2 cellular contexts compared by ENCODE assay signal in the genomic region with DNA sequence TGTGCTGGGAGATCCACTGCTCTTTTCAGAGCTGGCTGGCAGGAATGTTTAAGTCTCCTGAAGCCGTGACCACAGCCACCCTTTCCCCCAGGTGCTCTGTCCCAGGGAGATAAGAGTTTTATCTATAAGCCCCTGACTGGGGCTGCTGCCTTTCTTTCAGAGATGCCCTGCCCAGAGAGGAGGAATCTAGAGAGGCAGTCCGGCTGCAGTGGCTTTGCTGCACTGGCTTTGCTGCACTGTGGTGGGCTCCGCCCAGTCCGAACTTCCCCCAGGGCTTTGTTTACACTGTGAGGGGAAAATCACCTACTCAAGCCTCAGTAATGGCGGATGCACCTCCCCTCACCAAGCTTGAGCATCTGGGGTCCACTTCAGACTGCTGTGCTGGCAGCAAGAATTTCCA. TPM values are rescaled to one million over a fixed set of nuclear protein-coding genes. Genes with fewer than 3 reads are reported as not detected.
"Had no signal": no experiment of that assay in that cellular context is flagged by ENCODE, and none has a peak within 500 bp of the region (broad histone marks: within the 10 kb centered on the region; RNA-seq: fewer than 3 reads in every experiment).

No MANE protein-coding gene starts in this region.

RNA-seq across cellular contexts. Expression of a gene that starts 47.5 kb away (rescaled TPM):
- total RNA-seq: fibroblast of villous mesenchyme, testis had no signal
